Comparison of ENCODE assay signal across 17 cellular contexts in genomic region chr5:132009706-132010405, GRCh38. TPM values are rescaled to one million over a fixed set of nuclear protein-coding genes. Genes with fewer than 3 reads are reported as not detected.
DNase-seq lines count a peak whose midpoint lies in the region; TF ChIP-seq lines count a peak whose summit lies in the region.
"Had no signal": no experiment of that assay in that cellular context is flagged by ENCODE, and none has a peak within 500 bp of the region (broad histone marks: within the 10 kb centered on the region; RNA-seq: fewer than 3 reads in every experiment).

No MANE protein-coding gene starts in this region.

- H3K9me3 Mint-ChIP-seq in chondrocyte (ENCODE audit: low read depth) (no peaks in the 10 kb centered on the region), neural crest cell (no peaks in the 10 kb centered on the region)
- H3K9me3 Mint-ChIP-seq: dendritic cell treated with granulocyte-macrophage colony-stimulating factor and Interleukin-4, amounts not matched to agents 40 ng/mL and 50 ng/mL, for 4 days had no signal

- H3K27ac Mint-ChIP-seq in chondrocyte (ENCODE audit: unreplicated experiment) (no peak overlapping the region), neural crest cell (ENCODE audit: unreplicated experiment) (no peak overlapping the region)
- H3K27ac Mint-ChIP-seq: dendritic cell treated with granulocyte-macrophage colony-stimulating factor and Interleukin-4, amounts not matched to agents 40 ng/mL and 50 ng/mL, for 4 days had no signal

- H3K9me2 ChIP-seq in OCI-LY7 (ENCODE audit: insufficient read depth, low read length), result no peaks in the 10 kb centered on the region

- in situ Hi-C loops in KBM-7 (cut with MboI; ENCODE audit: low pct_unique_long_range_greater_than_20kb, low sequenced_read_pairs), result loop anchor here (25.0 kb wide), 3 partner anchors 198 to 573 kb away; no protein-coding TSS in a partner anchor

- no peak overlapping the region for H3K4me3 ChIP-seq in OCI-LY7 (ENCODE audit: low read depth, low read length, poor library complexity, severe bottlenecking)
- H3K4me3 ChIP-seq: smooth muscle cell had no signal

- no peak for TF ChIP-seq CTCF in chondrocyte (IDR thresholded peaks at IDR 0.05)
- TF ChIP-seq CTCF in neural crest cell (conservative IDR thresholded peaks at IDR 0.05), result no peak
- TF ChIP-seq CTCF in OCI-LY7 (conservative IDR thresholded peaks at IDR 0.05; ENCODE audit: low read length), result no peak

- no peaks in the 10 kb centered on the region for H3K36me3 ChIP-seq in OCI-LY7 (ENCODE audit: insufficient read depth, low read length)

- H3K4me2 ChIP-seq in OCI-LY7 (ENCODE audit: low read length), result no peak overlapping the region
- H3K4me2 ChIP-seq: smooth muscle cell had no signal

- no peak overlapping the region for H3K4me3 Mint-ChIP-seq in chondrocyte (ENCODE audit: unreplicated experiment)
- peak overlapping the region; percentile 85 for H3K4me3 Mint-ChIP-seq in neural crest cell

- H4K20me1 ChIP-seq in OCI-LY7 (ENCODE audit: insufficient read depth, low read length), result no peaks in the 10 kb centered on the region

- POLR2A ChIA-PET in OCI-LY7 (lab: Charles Lee), result interaction anchor here (0.6 kb wide), 1 partner anchor 19 kb away, joined by 3 read pairs; no protein-coding TSS in a partner anchor

- no peaks in the 10 kb centered on the region for H3K79me2 ChIP-seq in OCI-LY7 (ENCODE audit: insufficient read depth, low read depth, low read length)

- intact Hi-C loops in OCI-LY7 (cut with micrococcal nuclease; ENCODE audit: unreplicated experiment), result loop anchor here (5.0 kb wide), 1 partner anchor 593 kb away; no protein-coding TSS in a partner anchor

- peaks cover 8% of the 10 kb centered on the region for H3K4me1 Mint-ChIP-seq in chondrocyte (ENCODE audit: low read depth)
- H3K4me1 Mint-ChIP-seq in neural crest cell, result peaks cover 11% of the 10 kb centered on the region

- H3K9me3 ChIP-seq in OCI-LY7 (ENCODE audit: low read length), result no peaks in the 10 kb centered on the region

- H3K27ac ChIP-seq in OCI-LY7 (ENCODE audit: low read depth, low read length, poor library complexity, severe bottlenecking), result no peak overlapping the region

- H3K4me1 ChIP-seq in OCI-LY7 (ENCODE audit: insufficient read depth, low read length, poor library complexity, severe bottlenecking), result no peaks in the 10 kb centered on the region

- CTCF ChIA-PET in OCI-LY7 (lab: Charles Lee; ENCODE audit: unreplicated experiment), result no interaction called here

- BruUV-seq in OCI-LY7 (replicated peaks; lab: Mats Ljungman, UMichigan), result no TSS peak

- peaks cover 42% of the 10 kb centered on the region for H3K27me3 Mint-ChIP-seq in chondrocyte (ENCODE audit: low read depth)
- peaks cover 65% of the 10 kb centered on the region for H3K27me3 Mint-ChIP-seq in neural crest cell (ENCODE audit: low read depth)

- no peak overlapping the region for H2AFZ ChIP-seq in OCI-LY7 (ENCODE audit: low read length)

- H3K36me3 Mint-ChIP-seq in chondrocyte (ENCODE audit: low read depth) (no peaks in the 10 kb centered on the region), neural crest cell (ENCODE audit: low read depth) (no peaks in the 10 kb centered on the region)

- DNase-seq in activated CD4-positive, alpha-beta T cell treated with anti-CD3 and anti-CD28 coated beads for 48 hours, result peak; percentile 1
- DNase-seq in activated CD4-positive, alpha-beta T cell treated with anti-CD3 and anti-CD28 coated beads, Interleukin-2, amount 50 U/mL, for 4 hours, result no peak
- peak; percentile 65 for DNase-seq in NCI-H69 (lab: John Stamatoyannopoulos, UW)
- peak; percentile 37 for DNase-seq in chondrocyte (ENCODE audit: low spot score)
- DNase-seq in neural crest cell (ENCODE audit: low read depth, low spot score), result no peak
- DNase-seq in putamen (ENCODE audit: low spot score), result no peak
- DNase-seq in OCI-LY7 (ENCODE audit: low spot score), result no peak
- DNase-seq in KBM-7, result no peak
- DNase-seq: GDM1, OCI-M1 had no signal

RNA-seq across cellular contexts. Expression of gene ACSL6, which starts 1.6 kb away (rescaled TPM):
- total RNA-seq in chondrocyte (not detected in 3 replicates), neural crest cell (0.84 and 1.7 TPM in 2 replicates), OCI-LY7 (2022) (not detected in 2 replicates)
- 0.39 TPM in 1 of 2 replicates, not detected in the other for total RNA-seq in OCI-LY7 (2014; rRNA removed; shearing (Covaris generic))
- total RNA-seq: smooth muscle cell had no signal

RNA-seq across cellular contexts. Expression of gene IL3, which starts 50.6 kb away (rescaled TPM):
- not detected in 3 replicates for total RNA-seq in chondrocyte
- not detected in 2 replicates for total RNA-seq in neural crest cell
- not detected in 2 replicates for total RNA-seq in OCI-LY7 (2014; rRNA removed; shearing (Covaris generic))
- total RNA-seq in OCI-LY7 (2022), result not detected in 2 replicates
- total RNA-seq: A172, HT1080, lung microvascular endothelial cell, omental fat pad, smooth muscle cell, subcutaneous adipose tissue had no signal

Comparison
In these comparisons a context has a peak if more than half of its experiments do, and no peak if none do; other contexts are left out.
1. DNase-seq: peak in activated CD4-positive, alpha-beta T cell treated with anti-CD3 and anti-CD28 coated beads for 48 hours (single experiment), NCI-H69 (single experiment) and chondrocyte (single experiment); none in activated CD4-positive, alpha-beta T cell treated with anti-CD3 and anti-CD28 coated beads, Interleukin-2, amount 50 U/mL, for 4 hours (0 of 2), neural crest cell (single experiment), putamen (single experiment), OCI-LY7 (single experiment) and KBM-7 (single experiment).